18 cellular contexts compared by ENCODE assay signal in the genomic region with DNA sequence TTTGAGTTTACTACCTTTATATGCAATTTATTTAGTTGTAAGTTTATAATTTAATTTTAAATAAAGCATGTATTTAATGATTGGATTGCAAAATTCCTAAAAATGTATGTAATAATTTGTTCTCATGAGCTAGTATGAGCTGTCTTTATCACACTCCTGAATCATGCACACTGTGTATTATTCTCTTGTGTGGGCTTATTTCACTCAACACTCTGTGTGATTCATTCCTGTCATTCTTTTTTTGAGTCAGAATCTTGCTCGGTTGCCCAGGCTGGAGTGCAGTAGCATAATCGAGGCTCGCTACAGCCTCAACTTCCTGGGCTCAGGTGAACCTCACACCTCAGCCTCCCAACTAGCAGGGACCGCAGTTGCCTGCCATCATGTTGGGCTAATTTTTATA.
A peak's percentile ranks its signal among the peaks of the same experiment; 100 is the strongest.
DNase-seq lines count a peak whose midpoint lies in the region; ATAC-seq, FAIRE-seq and TF ChIP-seq lines count a peak whose summit lies in the region.
"Had no signal": no experiment of that assay in that cellular context is flagged by ENCODE, and none has a peak within 500 bp of the region (broad histone marks: within the 10 kb centered on the region; RNA-seq: fewer than 3 reads in every experiment).

No MANE protein-coding gene starts in this region.

- H3K27me3 ChIP-seq in A673 (replicated peaks; ENCODE audit: insufficient read depth, low read depth, low read length, poor library complexity), result no peaks in the 10 kb centered on the region
- H3K27me3 ChIP-seq: Peyer's patch had no signal

- H3K9me3 Mint-ChIP-seq in stimulated activated naive CD8-positive, alpha-beta T cell treated with anti-CD3 and anti-CD28 coated beads, Interleukin-15, amount 100 ng/mL, for 72 hours, result no peaks in the 10 kb centered on the region

- H3K4me3 ChIP-seq in fibroblast of mammary gland (ENCODE audit: control insufficient read depth, low read depth, low read length), result no peak overlapping the region
- no peak overlapping the region for H3K4me3 ChIP-seq in A673 (ENCODE audit: low read depth, low read length, poor library complexity, severe bottlenecking)
- H3K4me3 ChIP-seq: K562, Peyer's patch had no signal

- CTCF ChIA-PET in A673 (lab: Charles Lee), result no interaction called here

- no peak for TF ChIP-seq POLR2A in GM12891 (IDR thresholded peaks at IDR 0.05; ENCODE audit: low read depth, low read length)

- no peak for FAIRE-seq in GM12891 (lab: Jason Lieb, UNC)
- FAIRE-seq: GM19239, H54, K562 had no signal

- peak; percentile 42 for ATAC-seq in stimulated activated naive CD8-positive, alpha-beta T cell treated with anti-CD3 and anti-CD28 coated beads, Interleukin-15, amount 100 ng/mL, for 72 hours
- no peak for ATAC-seq in stimulated activated naive CD8-positive, alpha-beta T cell treated with anti-CD3 and anti-CD28 coated beads, Interleukin-15, Interleukin-2, amounts not matched to agents 100 U/mL and 50 U/mL, for 24 hours
- ATAC-seq in left cardiac atrium, result no peak
- ATAC-seq: K562, Right ventricle myocardium inferior had no signal

- H3K27me3 Mint-ChIP-seq in stimulated activated naive CD8-positive, alpha-beta T cell treated with anti-CD3 and anti-CD28 coated beads, Interleukin-15, amount 100 ng/mL, for 72 hours, result no peaks in the 10 kb centered on the region

- intact Hi-C loops in left cardiac atrium (cut with DNase I), result no loop called here
- intact Hi-C loops in A673 (cut with micrococcal nuclease; ENCODE audit: unreplicated experiment), result no loop called here

- no peaks in the 10 kb centered on the region for H3K4me1 Mint-ChIP-seq in stimulated activated naive CD8-positive, alpha-beta T cell treated with anti-CD3 and anti-CD28 coated beads, Interleukin-15, amount 100 ng/mL, for 72 hours

- no peak overlapping the region for H3K27ac Mint-ChIP-seq in stimulated activated naive CD8-positive, alpha-beta T cell treated with anti-CD3 and anti-CD28 coated beads, Interleukin-15, amount 100 ng/mL, for 72 hours
- H3K27ac Mint-ChIP-seq: B cell had no signal

- no TSS peak for BruUV-seq in A673 (replicated peaks; lab: Mats Ljungman, UMichigan)

- TF ChIP-seq CTCF in fibroblast of mammary gland (conservative IDR thresholded peaks at IDR 0.05; ENCODE audit: control insufficient read depth, insufficient read depth, low read depth, low read length), result no peak
- TF ChIP-seq CTCF in A673 (conservative IDR thresholded peaks at IDR 0.05; ENCODE audit: low read depth, low read length), result no peak

- H3K27ac ChIP-seq in A673 (ENCODE audit: low read depth, low read length, poor library complexity, severe bottlenecking), result no peak overlapping the region
- H3K27ac ChIP-seq: Peyer's patch had no signal

- POLR2A ChIA-PET in A673 (lab: Charles Lee; ENCODE audit: low non-redundant PET), result no interaction called here

- no peak overlapping the region for H3K4me3 Mint-ChIP-seq in stimulated activated naive CD8-positive, alpha-beta T cell treated with anti-CD3 and anti-CD28 coated beads, Interleukin-15, amount 100 ng/mL, for 72 hours
- H3K4me3 Mint-ChIP-seq: B cell had no signal

- no peaks in the 10 kb centered on the region for H3K9me3 ChIP-seq in A673 (ENCODE audit: low read depth, low read length, poor library complexity, severe bottlenecking)
- H3K9me3 ChIP-seq: Peyer's patch had no signal

- H3K4me1 ChIP-seq in A673 (ENCODE audit: insufficient read depth, low read length, poor library complexity, severe bottlenecking), result no peaks in the 10 kb centered on the region
- H3K4me1 ChIP-seq: Peyer's patch had no signal

- H3K36me3 ChIP-seq in A673 (ENCODE audit: insufficient read depth, low read length, poor library complexity, severe bottlenecking), result no peaks in the 10 kb centered on the region
- H3K36me3 ChIP-seq: Peyer's patch had no signal

- DNase-seq in stimulated activated naive CD8-positive, alpha-beta T cell treated with anti-CD3 and anti-CD28 coated beads, Interleukin-15, amount 100 ng/mL, for 72 hours, result no peak
- DNase-seq in stimulated activated naive CD8-positive, alpha-beta T cell treated with anti-CD3 and anti-CD28 coated beads, Interleukin-15, Interleukin-2, amounts not matched to agents 100 U/mL and 50 U/mL, for 24 hours, result no peak
- DNase-seq in RKO (ENCODE audit: low spot score) (peak; percentile 9), fibroblast of mammary gland (ENCODE audit: low read depth) (peak; percentile 8), left cardiac atrium (no peak), A673 (ENCODE audit: low spot score) (no peak), GM12891 (ENCODE audit: insufficient read length, low spot score) (no peak)
- DNase-seq: DMS79 treated with DMSO at 0.1 percent for 48 hours, NCI-H1105, NCI-H2081, NCI-H2171 treated with DMSO at 0.1 percent for 48 hours, NCI-H446 treated with DMSO at 0.1 percent for 48 hours, Peyer's patch had no signal

TF ChIP-seq in GM12891, 5 proteins besides CTCF, POLR2A, EP300 and RAD21:
- TF ChIP-seq POLR2AphosphoS5 (IDR thresholded peaks at IDR 0.05; ENCODE audit: low read depth, low read length), result no peak
- TF ChIP-seq PAX5 (IDR thresholded peaks at IDR 0.05; ENCODE audit: insufficient read depth, low read length, severe bottlenecking), result no peak
- no peak for TF ChIP-seq POU2F2 (IDR thresholded peaks at IDR 0.05; ENCODE audit: low read depth, low read length)
- TF ChIP-seq TAF1 (IDR thresholded peaks at IDR 0.05; ENCODE audit: low read depth, low read length), result no peak
- no peak for TF ChIP-seq SPI1 (IDR thresholded peaks at IDR 0.05; ENCODE audit: low read depth, low read length)

Comparison
In these comparisons a context has a peak if more than half of its experiments do, and no peak if none do; other contexts are left out.
1. DNase-seq: peak in RKO (single experiment) and fibroblast of mammary gland (single experiment); none in stimulated activated naive CD8-positive, alpha-beta T cell treated with anti-CD3 and anti-CD28 coated beads, Interleukin-15, amount 100 ng/mL, for 72 hours (0 of 2), stimulated activated naive CD8-positive, alpha-beta T cell treated with anti-CD3 and anti-CD28 coated beads, Interleukin-15, Interleukin-2, amounts not matched to agents 100 U/mL and 50 U/mL, for 24 hours (single experiment), left cardiac atrium (single experiment), A673 (single experiment) and GM12891 (single experiment).